ENCODE assay signal across 8 cellular contexts in genomic region chr7:139725077-139725476, GRCh38. TPM values are rescaled to one million over a fixed set of nuclear protein-coding genes. Genes with fewer than 3 reads are reported as not detected.
DNase-seq lines count a peak whose midpoint lies in the region; ATAC-seq lines count a peak whose summit lies in the region.

No MANE protein-coding gene starts in this region.

- DNase-seq in NCI-H510A treated with DMSO at 0.1 percent for 48 hours (lab: John Stamatoyannopoulos, UW) (peak; percentile 55), NCI-H510A (lab: John Stamatoyannopoulos, UW) (no peak), RPMI7951 (ENCODE audit: low read depth) (peak; percentile 70), SKM-1 treated with dmso at 0.1 percent for 144 hours (lab: John Stamatoyannopoulos, UW; ENCODE audit: unreplicated experiment) (no peak), HuH-7 (ENCODE audit: low spot score) (no peak)
- DNase-seq in naive thymus-derived CD4-positive, alpha-beta T cell, result no peak
- DNase-seq in activated CD4-positive, alpha-beta T cell treated with anti-CD3 and anti-CD28 coated beads for 36 hours, result no peak

- intact Hi-C loops in naive thymus-derived CD4-positive, alpha-beta T cell (cut with micrococcal nuclease), result no loop called here
- intact Hi-C loops in activated CD4-positive, alpha-beta T cell treated with anti-CD3 and anti-CD28 coated beads for 36 hours (cut with DNase I, micrococcal nuclease), result no loop called here

- POLR2A ChIA-PET in naive thymus-derived CD4-positive, alpha-beta T cell (lab: Charles Lee), result interaction anchor here (0.5 to 0.7 kb wide), 2 partner anchors 16 to 52 kb away, joined by 3 read pairs; no protein-coding TSS in a partner anchor
- POLR2A ChIA-PET in activated CD4-positive, alpha-beta T cell treated with anti-CD3 and anti-CD28 coated beads for 36 hours (lab: Charles Lee), result no interaction called here

- no peaks in the 10 kb centered on the region for H3K36me3 ChIP-seq in naive thymus-derived CD4-positive, alpha-beta T cell (ENCODE audit: control insufficient read depth in 2 of 3, insufficient read depth in 3 of 3, low read length in 3 of 3)

- no peak overlapping the region for H3K27ac ChIP-seq in naive thymus-derived CD4-positive, alpha-beta T cell (ENCODE audit: low read depth, low read length)

- H3K4me1 Mint-ChIP-seq in naive thymus-derived CD4-positive, alpha-beta T cell, result peaks cover 37 to 57% (median 48%) of the 10 kb centered on the region in 7 donors
- H3K4me1 Mint-ChIP-seq in activated CD4-positive, alpha-beta T cell treated with anti-CD3 and anti-CD28 coated beads for 36 hours, result peaks cover 48% of the 10 kb centered on the region

- H3K9me3 ChIP-seq in naive thymus-derived CD4-positive, alpha-beta T cell (ENCODE audit: control insufficient read depth in 2 of 3, low read length in 3 of 3), result no peaks in the 10 kb centered on the region

- H3K4me3 Mint-ChIP-seq in naive thymus-derived CD4-positive, alpha-beta T cell, result peak overlapping the region in 5 of 10 donors; percentile 1 to 46 (median 39)
- H3K4me3 Mint-ChIP-seq in activated CD4-positive, alpha-beta T cell treated with anti-CD3 and anti-CD28 coated beads for 36 hours, result no peak overlapping the region

- H3K27me3 Mint-ChIP-seq in naive thymus-derived CD4-positive, alpha-beta T cell, result no peaks in the 10 kb centered on the region
- no peaks in the 10 kb centered on the region for H3K27me3 Mint-ChIP-seq in activated CD4-positive, alpha-beta T cell treated with anti-CD3 and anti-CD28 coated beads for 36 hours

- peak overlapping the region in 5 of 9 donors; percentile 27 to 91 (median 53) for H3K27ac Mint-ChIP-seq in naive thymus-derived CD4-positive, alpha-beta T cell
- no peak overlapping the region for H3K27ac Mint-ChIP-seq in activated CD4-positive, alpha-beta T cell treated with anti-CD3 and anti-CD28 coated beads for 36 hours

- CTCF ChIA-PET in naive thymus-derived CD4-positive, alpha-beta T cell (lab: Charles Lee), result interaction anchor here (0.9 to 1.5 kb wide), 2 partner anchors 12 to 19 kb away, joined by 3 to 7 read pairs; no protein-coding TSS in a partner anchor
- CTCF ChIA-PET in activated CD4-positive, alpha-beta T cell treated with anti-CD3 and anti-CD28 coated beads for 36 hours (lab: Charles Lee), result interaction anchor here (0.7 to 1.3 kb wide), 4 partner anchors 12 to 79 kb away, joined by 3 to 5 read pairs (median 4); no protein-coding TSS in a partner anchor

- H3K36me3 Mint-ChIP-seq in naive thymus-derived CD4-positive, alpha-beta T cell, result peaks cover 6 to 33% (median 16%) of the 10 kb centered on the region in 5 donors
- H3K36me3 Mint-ChIP-seq in activated CD4-positive, alpha-beta T cell treated with anti-CD3 and anti-CD28 coated beads for 36 hours (ENCODE audit: low read depth), result peaks cover 8% of the 10 kb centered on the region

- no peak overlapping the region for H3K4me3 ChIP-seq in naive thymus-derived CD4-positive, alpha-beta T cell (ENCODE audit: low read length)

- H3K27me3 ChIP-seq in naive thymus-derived CD4-positive, alpha-beta T cell (ENCODE audit: control insufficient read depth in 2 of 2, insufficient read depth in 2 of 2, low read length in 2 of 2), result no peaks in the 10 kb centered on the region

- peaks cover 0 to 24% of the 10 kb centered on the region in 2 donors for H3K4me1 ChIP-seq in naive thymus-derived CD4-positive, alpha-beta T cell (ENCODE audit: control insufficient read depth in 2 of 2, insufficient read depth in 2 of 2, low read length in 2 of 2)

- no peaks in the 10 kb centered on the region for H3K9me3 Mint-ChIP-seq in naive thymus-derived CD4-positive, alpha-beta T cell
- no peaks in the 10 kb centered on the region for H3K9me3 Mint-ChIP-seq in activated CD4-positive, alpha-beta T cell treated with anti-CD3 and anti-CD28 coated beads for 36 hours (ENCODE audit: low read depth)

- peak; percentile 82 for ATAC-seq in HG02943 (IDR thresholded peaks at IDR 0.05; ENCODE audit: low read depth, unreplicated experiment)
- ATAC-seq in naive thymus-derived CD4-positive, alpha-beta T cell, result peak; percentile 30
- ATAC-seq in activated CD4-positive, alpha-beta T cell treated with anti-CD3 and anti-CD28 coated beads for 36 hours, result no peak

RNA-seq across cellular contexts. Expression of gene HIPK2, which starts 52.7 kb away (rescaled TPM):
- 7.5 and 8.3 TPM in 2 replicates for total RNA-seq in RPMI7951 (2014; rRNA removed; shearing (Covaris generic))
- total RNA-seq in naive thymus-derived CD4-positive, alpha-beta T cell, result 10 to 100 TPM; 27.3 to 44.0 (median 37.3) TPM
- polyA plus RNA-seq in naive thymus-derived CD4-positive, alpha-beta T cell, result 1 to 10 TPM; 4.6 to 8.5 TPM
- total RNA-seq in activated CD4-positive, alpha-beta T cell treated with anti-CD3 and anti-CD28 coated beads for 36 hours, result 10 to 100 TPM; 23.9 to 36.2 TPM

Comparison
In these comparisons a context has a peak if more than half of its experiments do, and no peak if none do; other contexts are left out.
1. DNase-seq: peak in NCI-H510A treated with DMSO at 0.1 percent for 48 hours (single experiment) and RPMI7951 (single experiment); none in NCI-H510A (single experiment), naive thymus-derived CD4-positive, alpha-beta T cell (0 of 9), SKM-1 treated with dmso at 0.1 percent for 144 hours (single experiment), activated CD4-positive, alpha-beta T cell treated with anti-CD3 and anti-CD28 coated beads for 36 hours (single experiment) and HuH-7 (single experiment).